Comparison of ENCODE assay signal across 19 cellular contexts in the genomic region with DNA sequence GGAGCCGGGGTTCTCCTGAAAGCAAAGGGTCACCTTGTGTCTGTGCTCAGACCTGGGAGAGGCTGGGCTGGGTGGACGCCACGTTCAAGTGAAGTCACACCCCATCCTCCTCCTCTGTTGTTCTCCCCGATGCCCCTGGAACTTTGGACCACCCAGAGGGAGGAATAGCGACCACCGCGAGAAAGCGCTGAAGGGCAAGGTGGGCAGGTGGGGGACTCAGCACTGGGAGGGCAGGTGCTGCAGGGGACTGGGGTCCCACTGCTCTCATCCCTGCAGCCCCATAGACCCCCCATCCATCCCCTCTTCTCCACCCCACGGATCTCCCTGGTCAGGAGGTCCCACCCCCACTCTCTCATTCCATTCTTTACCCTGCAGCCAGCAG. TPM values are rescaled to one million over a fixed set of nuclear protein-coding genes. Genes with fewer than 3 reads are reported as not detected.
A peak's percentile ranks its signal among the peaks of the same experiment; 100 is the strongest.
DNase-seq lines count a peak whose midpoint lies in the region; ATAC-seq and TF ChIP-seq lines count a peak whose summit lies in the region.
"Had no signal": no experiment of that assay in that cellular context is flagged by ENCODE, and none has a peak within 500 bp of the region (broad histone marks: within the 10 kb centered on the region; RNA-seq: fewer than 3 reads in every experiment).

No MANE protein-coding gene starts in this region.

- 95% methylated on average over 4 of the region's 9 CpGs; no CpG with 5 or more reads in 1 of the 2 donors for WGBS in gastroesophageal sphincter (ENCODE audit: low coverage in 1 of 2), 2 donors
- 63% methylated on average over 2 of the region's 9 CpGs for WGBS in suprapubic skin

- TF ChIP-seq POLR2A in gastroesophageal sphincter (IDR thresholded peaks at IDR 0.05) (no peak), suprapubic skin (IDR thresholded peaks at IDR 0.05) (no peak)

- no peak for TF ChIP-seq CTCF in gastroesophageal sphincter (IDR thresholded peaks at IDR 0.05)
- TF ChIP-seq CTCF in suprapubic skin (IDR thresholded peaks at IDR 0.05) = no peak
- TF ChIP-seq CTCF in foreskin keratinocyte (conservative IDR thresholded peaks at IDR 0.05) = no peak

- H3K9me3 ChIP-seq in HUES6 (ENCODE audit: control insufficient read depth, insufficient read depth, low read depth, low read length) (no peaks in the 10 kb centered on the region), gastroesophageal sphincter (no peaks in the 10 kb centered on the region), skeletal muscle tissue (ENCODE audit: control insufficient read depth in 3 of 3, low read length in 3 of 3) (no peaks in the 10 kb centered on the region), suprapubic skin (no peaks in the 10 kb centered on the region)

- H3K4me3 ChIP-seq in HUES6 (ENCODE audit: low read depth, low read length) (no peak overlapping the region), gastroesophageal sphincter (no peak overlapping the region), skeletal muscle tissue (ENCODE audit: low read length in 3 of 3) (no peak overlapping the region), suprapubic skin (no peak overlapping the region)

- no peaks in the 10 kb centered on the region for H3K27me3 ChIP-seq in HUES6 (ENCODE audit: control insufficient read depth, insufficient read depth, low read length)
- no peaks in the 10 kb centered on the region for H3K27me3 ChIP-seq in gastroesophageal sphincter
- H3K27me3 ChIP-seq in skeletal muscle tissue (ENCODE audit: control insufficient read depth in 3 of 3, insufficient read depth in 3 of 3, low read length in 3 of 3) = peaks cover 12 to 31% (median 29%) of the 10 kb centered on the region in 3 donors
- peaks cover 3% of the 10 kb centered on the region for H3K27me3 ChIP-seq in suprapubic skin
- H3K27me3 ChIP-seq in foreskin keratinocyte = peaks cover 3% of the 10 kb centered on the region

- H3K36me3 ChIP-seq in HUES6 (ENCODE audit: control insufficient read depth, insufficient read depth, low read length) (no peaks in the 10 kb centered on the region), gastroesophageal sphincter (no peaks in the 10 kb centered on the region), skeletal muscle tissue (ENCODE audit: control insufficient read depth in 3 of 3, insufficient read depth in 3 of 3, low read length in 3 of 3) (no peaks in the 10 kb centered on the region), suprapubic skin (no peaks in the 10 kb centered on the region)

- H3K27ac ChIP-seq in HUES6 (ENCODE audit: low read depth, low read length) (peak overlapping the region; percentile 74; the same call in 1 of the 2 replicates), gastroesophageal sphincter (peak overlapping the region in 3 of 4 donors; percentile 37 to 67 (median 49)), skeletal muscle tissue (ENCODE audit: low read depth, low read length) (peak overlapping the region; percentile 68), suprapubic skin (no peak overlapping the region), foreskin keratinocyte (no peak overlapping the region)

- DNase-seq in D341Med (ENCODE audit: low spot score) (peak; percentile 9), suprapubic skin (ENCODE audit: low spot score in 2 of 2) (no peak), foreskin keratinocyte (no peak)
- no peak for DNase-seq in central memory CD4-positive, alpha-beta T cell
- DNase-seq: activated CD4-positive, alpha-beta T cell treated with anti-CD3 and anti-CD28 coated beads for 36 hours; CD4-positive, alpha-beta memory T cell; Kasumi-1; mammary epithelial cell; NCI-H2171 treated with DMSO at 0.1 percent for 48 hours; NCI-H524; occipital lobe; stimulated activated CD4-positive, alpha-beta T cell treated with anti-CD3 and anti-CD28 coated beads, Interleukin-4, amount 100 ng/mL, for 1 hour; T-helper 17 cell had no signal

- peaks cover 14% of the 10 kb centered on the region; the same call in 1 of the 2 replicates for H3K4me1 ChIP-seq in HUES6 (ENCODE audit: control insufficient read depth, insufficient read depth, low read length)
- peaks cover 0 to 9% (median 0%) of the 10 kb centered on the region in 3 donors for H3K4me1 ChIP-seq in gastroesophageal sphincter
- H3K4me1 ChIP-seq in skeletal muscle tissue (ENCODE audit: control insufficient read depth in 3 of 3, insufficient read depth in 3 of 3, low read length in 3 of 3) = peaks cover 0 to 8% (median 6%) of the 10 kb centered on the region in 3 donors
- H3K4me1 ChIP-seq in suprapubic skin = peaks cover 15% of the 10 kb centered on the region
- H3K4me1 ChIP-seq in foreskin keratinocyte = no peaks in the 10 kb centered on the region

- H3K9ac ChIP-seq in HUES6 (ENCODE audit: low read length) (peak overlapping the region; percentile 20), skeletal muscle tissue (ENCODE audit: low read depth in 1 of 3, low read length in 3 of 3) (no peak overlapping the region)

- TF ChIP-seq EP300 in gastroesophageal sphincter (IDR thresholded peaks at IDR 0.05) (no peak), suprapubic skin (IDR thresholded peaks at IDR 0.05) (no peak)

- ATAC-seq in gastroesophageal sphincter = peak; percentile 4
- no peak for ATAC-seq in foreskin keratinocyte
- ATAC-seq: activated CD4-positive, alpha-beta T cell treated with anti-CD3 and anti-CD28 coated beads for 36 hours; activated naive CD4-positive, alpha-beta T cell treated with anti-CD3 and anti-CD28 coated beads, Interleukin-2, amount 50 U/mL, for 72 hours; stimulated activated memory B cell treated with anti-CD40 and anti-IgM and Interleukin-4, amounts not matched to agents 10 μg/mL and 1 μg/mL and 100 μg/mL, for 72 hours; T-helper 17 cell had no signal

RNA-seq across cellular contexts. Expression of a gene that starts 48.8 kb away (rescaled TPM):
- 10 to 100 TPM; 48.5 to 86.4 (median 74.9) TPM for total RNA-seq in gastroesophageal sphincter
- 258 TPM for total RNA-seq in skeletal muscle tissue
- 10 to 100 TPM in 3 of 4 donors, 1 to 10 TPM in 1; 8.6 to 16.5 (median 15.4) TPM for total RNA-seq in suprapubic skin
- total RNA-seq in foreskin keratinocyte = 4.8 and 14.7 TPM in 2 replicates
- 2.9 and 6.2 TPM in 2 replicates for polyA plus RNA-seq in foreskin keratinocyte
- total RNA-seq: activated T-helper 1 cell treated with anti-CD3 and anti-CD28 coated beads, Interleukin-12 subunit alpha, Interleukin-12 subunit beta, Interleukin-2, Interleukin-4 antibody, amounts not matched to agents 30 ng/mL and 10 ng/mL and 1 ng/mL, durations not matched to agents 14 hours and 24 hours and 36 hours had no signal

Comparison
In these comparisons a context has a peak if more than half of its experiments do, and no peak if none do; other contexts are left out.
1. H3K27ac ChIP-seq: peak in HUES6 (single experiment), gastroesophageal sphincter (3 of 4) and skeletal muscle tissue (single experiment); none in suprapubic skin (single experiment) and foreskin keratinocyte (single experiment).